18 cellular contexts compared by ENCODE assay signal in the genomic region with DNA sequence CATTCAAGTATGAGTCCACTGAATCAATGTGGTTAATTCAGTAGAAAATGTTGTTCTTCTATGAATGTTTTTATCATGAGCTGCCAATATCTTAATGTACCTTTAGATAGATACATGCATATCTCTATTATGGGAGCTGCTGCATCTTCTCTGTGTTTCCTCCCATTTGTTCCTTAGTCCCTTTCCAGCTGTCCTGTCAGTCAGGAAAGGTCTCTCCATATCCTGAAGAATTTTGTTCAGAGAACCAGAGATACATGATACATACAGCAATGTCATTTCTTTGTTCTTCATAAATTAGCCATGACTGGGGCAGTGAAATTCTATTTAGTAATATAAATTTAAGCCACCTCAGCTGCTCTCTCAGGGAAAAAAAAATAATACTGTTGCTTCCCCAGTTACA.
"Had no signal": no experiment of that assay in that cellular context is flagged by ENCODE, and none has a peak within 500 bp of the region (broad histone marks: within the 10 kb centered on the region; RNA-seq: fewer than 3 reads in every experiment).

No MANE protein-coding gene starts in this region.

- H3K4me3 ChIP-seq: breast epithelium had no signal

- ATAC-seq: activated CD8-positive, alpha-beta memory T cell treated with anti-CD3 and anti-CD28 coated beads, Interleukin-2, amount 10 ng/mL, durations not matched to agents 7 days and 5 days had no signal

- H3K27ac Mint-ChIP-seq: activated CD4-positive, alpha-beta T cell treated with anti-CD3 and anti-CD28 coated beads, Interleukin-2, amount 10 ng/mL, durations not matched to agents 24 days and 14 days; activated CD8-positive, alpha-beta memory T cell treated with anti-CD3 and anti-CD28 coated beads, Interleukin-2, amount 10 ng/mL, durations not matched to agents 7 days and 5 days; activated naive CD4-positive, alpha-beta T cell treated with anti-CD3 and anti-CD28 coated beads, Interleukin-2, amount 50 U/mL, for 24 hours; activated T-cell treated with anti-CD3 and anti-CD28 coated beads, Interleukin-2, amount 50 U/mL, for 24 hours; activated T-helper 1 cell treated with anti-CD3 and anti-CD28 coated beads, Interleukin-12 subunit alpha, Interleukin-12 subunit beta, Interleukin-2, Interleukin-4 antibody, amounts not matched to agents 30 ng/mL and 10 ng/mL and 1 ng/mL, durations not matched to agents 14 hours and 24 hours and 36 hours; T-helper 1 cell treated with Interleukin-12 subunit alpha and Interleukin-12 subunit beta and Interleukin-4 antibody, amounts not matched to agents 30 μg/mL and 1 μg/mL, for 36 hours had no signal

- H3K36me3 ChIP-seq: breast epithelium had no signal

- H3K27ac ChIP-seq: breast epithelium had no signal

- H3K4me3 Mint-ChIP-seq: activated CD4-positive, alpha-beta T cell treated with anti-CD3 and anti-CD28 coated beads, Interleukin-2, amount 10 ng/mL, durations not matched to agents 24 days and 14 days; activated CD8-positive, alpha-beta memory T cell treated with anti-CD3 and anti-CD28 coated beads, Interleukin-2, amount 10 ng/mL, durations not matched to agents 7 days and 5 days; activated naive CD4-positive, alpha-beta T cell treated with anti-CD3 and anti-CD28 coated beads, Interleukin-2, amount 50 U/mL, for 24 hours; activated T-cell treated with anti-CD3 and anti-CD28 coated beads, Interleukin-2, amount 50 U/mL, for 24 hours; activated T-helper 1 cell treated with anti-CD3 and anti-CD28 coated beads, Interleukin-12 subunit alpha, Interleukin-12 subunit beta, Interleukin-2, Interleukin-4 antibody, amounts not matched to agents 30 ng/mL and 10 ng/mL and 1 ng/mL, durations not matched to agents 14 hours and 24 hours and 36 hours; T-helper 1 cell treated with Interleukin-12 subunit alpha and Interleukin-12 subunit beta and Interleukin-4 antibody, amounts not matched to agents 30 μg/mL and 1 μg/mL, for 36 hours had no signal

- H3K4me1 Mint-ChIP-seq: activated CD4-positive, alpha-beta T cell treated with anti-CD3 and anti-CD28 coated beads, Interleukin-2, amount 10 ng/mL, durations not matched to agents 24 days and 14 days; activated CD8-positive, alpha-beta memory T cell treated with anti-CD3 and anti-CD28 coated beads, Interleukin-2, amount 10 ng/mL, durations not matched to agents 7 days and 5 days; activated naive CD4-positive, alpha-beta T cell treated with anti-CD3 and anti-CD28 coated beads, Interleukin-2, amount 50 U/mL, for 24 hours had no signal

- H3K27me3 ChIP-seq: breast epithelium had no signal

- H3K4me1 ChIP-seq: breast epithelium had no signal

- H3K9me3 ChIP-seq: breast epithelium had no signal

- H3K36me3 Mint-ChIP-seq: activated CD8-positive, alpha-beta memory T cell treated with anti-CD3 and anti-CD28 coated beads, Interleukin-2, amount 10 ng/mL, durations not matched to agents 7 days and 5 days; activated naive CD4-positive, alpha-beta T cell treated with anti-CD3 and anti-CD28 coated beads, Interleukin-2, amount 50 U/mL, for 24 hours had no signal

- H3K9me3 Mint-ChIP-seq: activated CD4-positive, alpha-beta T cell treated with anti-CD3 and anti-CD28 coated beads, Interleukin-2, amount 10 ng/mL, durations not matched to agents 24 days and 14 days; activated naive CD4-positive, alpha-beta T cell treated with anti-CD3 and anti-CD28 coated beads, Interleukin-2, amount 50 U/mL, for 24 hours; activated T-cell treated with anti-CD3 and anti-CD28 coated beads, Interleukin-2, amount 50 U/mL, for 24 hours; activated T-helper 1 cell treated with anti-CD3 and anti-CD28 coated beads, Interleukin-12 subunit alpha, Interleukin-12 subunit beta, Interleukin-2, Interleukin-4 antibody, amounts not matched to agents 30 ng/mL and 10 ng/mL and 1 ng/mL, durations not matched to agents 14 hours and 24 hours and 36 hours; T-helper 1 cell treated with Interleukin-12 subunit alpha and Interleukin-12 subunit beta and Interleukin-4 antibody, amounts not matched to agents 30 μg/mL and 1 μg/mL, for 36 hours had no signal

- DNase-seq: activated CD4-positive, alpha-beta T cell treated with anti-CD3 and anti-CD28 coated beads for 1 hour; activated CD4-positive, alpha-beta T cell treated with anti-CD3 and anti-CD28 coated beads, Interleukin-2, amount 10 ng/mL, durations not matched to agents 24 days and 14 days; activated CD4-positive, alpha-beta T cell treated with anti-CD3 and anti-CD28 coated beads, Interleukin-2, amount 50 U/mL, for 48 hours; activated CD8-positive, alpha-beta memory T cell treated with anti-CD3 and anti-CD28 coated beads, Interleukin-2, amount 10 ng/mL, durations not matched to agents 7 days and 5 days; activated effector memory CD4-positive, alpha-beta T cell treated with Interleukin-2 at 50 U/mL for 16 hours; activated naive CD4-positive, alpha-beta T cell; activated T-cell treated with anti-CD3 and anti-CD28 coated beads, Interleukin-2, amount 50 U/mL, for 24 hours; aorta; MM.1S; NCI-H1436; NCI-H1694 treated with DMSO at 0.1 percent for 48 hours; NCI-H2029 treated with DMSO at 0.1 percent for 48 hours; NK-92 treated with Interleukin-12 subunit alpha and Interleukin-12 subunit beta, amount 100 ng/mL, for 24 hours; SHP77 had no signal
